In genomic region chr10:50740351-50740688, GRCh38 we compare ENCODE assay signal across 8 cellular contexts. TPM values are rescaled to one million over a fixed set of nuclear protein-coding genes. Genes with fewer than 3 reads are reported as not detected.
A peak's percentile ranks its signal among the peaks of the same experiment; 100 is the strongest.
DNase-seq lines count a peak whose midpoint lies in the region; ATAC-seq and TF ChIP-seq lines count a peak whose summit lies in the region.

No MANE protein-coding gene starts in this region.

- peaks cover 3% of the 10 kb centered on the region; the same call in 1 of the 2 replicates for H3K4me1 ChIP-seq in GM23338 (ENCODE audit: insufficient read depth)
- H3K4me1 ChIP-seq in neural progenitor cell, result peaks cover 8% of the 10 kb centered on the region

- no peaks in the 10 kb centered on the region for H3K27me3 ChIP-seq in GM23338 (ENCODE audit: insufficient read depth)
- peaks cover 8% of the 10 kb centered on the region for H3K27me3 ChIP-seq in MG63
- peaks cover 24% of the 10 kb centered on the region for H3K27me3 ChIP-seq in neural progenitor cell

- H3K27me3 Mint-ChIP-seq in GM23338 (ENCODE audit: insufficient read depth, low read depth, poor library complexity) (no peaks in the 10 kb centered on the region), neural progenitor cell (ENCODE audit: insufficient read depth, low read depth) (no peaks in the 10 kb centered on the region)

- no peaks in the 10 kb centered on the region for H3K9me2 ChIP-seq in GM23338 (ENCODE audit: insufficient read depth)

- TF ChIP-seq CTCF in GM10266 (IDR thresholded peaks at IDR 0.05; ENCODE audit: control insufficient read depth, insufficient read depth, low read depth, missing control alignments), result no peak
- TF ChIP-seq CTCF in GM23338 (conservative IDR thresholded peaks at IDR 0.05; ENCODE audit: low read depth in 2 of 2), result no peak
- TF ChIP-seq CTCF in neural progenitor cell (IDR thresholded peaks at IDR 0.05), result no peak

- peaks cover 11% of the 10 kb centered on the region; the same call in 1 of the 3 replicates for H3K4me1 Mint-ChIP-seq in GM23338
- H3K4me1 Mint-ChIP-seq in neural progenitor cell, result peaks cover 12% of the 10 kb centered on the region

- H3K79me2 ChIP-seq in GM23338 (replicated peaks; ENCODE audit: insufficient read depth) (peaks cover 5% of the 10 kb centered on the region; the same call in 1 of the 2 replicates), neural progenitor cell (ENCODE audit: low read depth) (peaks cover 12% of the 10 kb centered on the region)

- H3K27ac Mint-ChIP-seq in GM23338 (peak overlapping the region; percentile 96), neural progenitor cell (peak overlapping the region; percentile 94)

- H3K9me3 Mint-ChIP-seq in GM23338 (no peaks in the 10 kb centered on the region), neural progenitor cell (no peaks in the 10 kb centered on the region)

- peak; percentile 4 for DNase-seq in GM10266 (ENCODE audit: extremely low spot score)
- DNase-seq in GM23338 (ENCODE audit: low spot score), result no peak
- DNase-seq in MG63, result peak; percentile 66
- peak; percentile 24 for DNase-seq in activated T-cell treated with anti-CD3 and anti-CD28 coated beads for 4 hours
- peak; percentile 72 for DNase-seq in fibroblast of peridontal ligament (ENCODE audit: extremely low read depth)
- peak; percentile 6 for DNase-seq in neural progenitor cell (ENCODE audit: low spot score)
- DNase-seq in GDM1 (lab: John Stamatoyannopoulos, UW), result no peak
- DNase-seq in DMS79 treated with DMSO at 0.1 percent for 48 hours (lab: John Stamatoyannopoulos, UW), result no peak

- peak; percentile 8; the same call in 2 of the 3 replicates for ATAC-seq in GM23338

- H3K27ac ChIP-seq in GM23338 (ENCODE audit: low read depth) (no peak overlapping the region), neural progenitor cell (no peak overlapping the region)

- H3K36me3 ChIP-seq in GM23338 (ENCODE audit: insufficient read depth) (no peaks in the 10 kb centered on the region), MG63 (no peaks in the 10 kb centered on the region), neural progenitor cell (no peaks in the 10 kb centered on the region)

- H3K4me3 ChIP-seq in GM23338 (peak overlapping the region; percentile 83), MG63 (peak overlapping the region; percentile 85), neural progenitor cell (peak overlapping the region; percentile 96)

- H3K9ac ChIP-seq in neural progenitor cell, result peak overlapping the region; percentile 52

- H2AFZ ChIP-seq in GM23338 (peak overlapping the region; percentile 99), neural progenitor cell (replicated peaks) (peak overlapping the region; percentile 98)

- H3K36me3 Mint-ChIP-seq in GM23338 (ENCODE audit: low read depth), result no peaks in the 10 kb centered on the region; the same call in 2 of the 3 replicates
- H3K36me3 Mint-ChIP-seq in neural progenitor cell, result no peaks in the 10 kb centered on the region

- H3F3A ChIP-seq in GM23338 (replicated peaks; ENCODE audit: low read depth), result 0 out of 2 replicates have a peak, but pooled peaks cover 5% of the 10 kb centered on the region
- no peaks in the 10 kb centered on the region for H3F3A ChIP-seq in neural progenitor cell (ENCODE audit: low read depth)

- peak overlapping the region; percentile 96 for H3K4me3 Mint-ChIP-seq in GM23338
- peak overlapping the region; percentile 96 for H3K4me3 Mint-ChIP-seq in neural progenitor cell

- H3K4me2 ChIP-seq in GM23338 (peak overlapping the region; percentile 88), neural progenitor cell (peak overlapping the region; percentile 74)

- H3K9me3 ChIP-seq in MG63 (no peaks in the 10 kb centered on the region), neural progenitor cell (ENCODE audit: low read depth) (no peaks in the 10 kb centered on the region)

- H4K20me1 ChIP-seq in GM23338 (replicated peaks; ENCODE audit: insufficient read depth), result no peaks in the 10 kb centered on the region
- H4K20me1 ChIP-seq in neural progenitor cell (ENCODE audit: low read depth), result no peaks in the 10 kb centered on the region

TF ChIP-seq in GM23338, 12 proteins besides CTCF, POLR2A, EP300 and RAD21:
- TF ChIP-seq ZNF331 (CRISPR knock-in tag; IDR thresholded peaks at IDR 0.05; ENCODE audit: low read depth), result no peak
- TF ChIP-seq EZH2phosphoT487 (IDR thresholded peaks at IDR 0.05; ENCODE audit: unreplicated experiment), result no peak
- no peak for TF ChIP-seq CREB1 (CRISPR knock-in tag; IDR thresholded peaks at IDR 0.05; ENCODE audit: low read depth)
- no peak for TF ChIP-seq ETS1 (IDR thresholded peaks at IDR 0.05)
- no peak for TF ChIP-seq ZNF462 (CRISPR knock-in tag; IDR thresholded peaks at IDR 0.05)
- no peak for TF ChIP-seq ZNF114 (CRISPR knock-in tag; IDR thresholded peaks at IDR 0.05)

RNA-seq across cellular contexts. Expression of gene ASAH2B, which starts 0.6 kb away (rescaled TPM):
- 9.1 and 11.7 TPM in 2 replicates for total RNA-seq in GM23338 (2014; rRNA removed; shearing (Covaris generic))
- 4.4 and 6.9 TPM in 2 replicates for polyA plus RNA-seq in GM23338 (2016; fragmentation: Nextera tagmentation; extraction: Ambion mirVana)
- total RNA-seq in MG63 (2014; rRNA removed; shearing (Covaris generic); ENCODE audit: low replicate concordance), result 0.43 and 0.64 TPM in 2 replicates
- 12.2 and 18.8 TPM in 2 replicates for total RNA-seq in neural progenitor cell (ENCODE audit: low replicate concordance)

Comparison
In these comparisons a context has a peak if more than half of its experiments do, and no peak if none do; other contexts are left out.
1. DNase-seq: peak in GM10266 (single experiment), MG63 (single experiment), activated T-cell treated with anti-CD3 and anti-CD28 coated beads for 4 hours (single experiment), fibroblast of peridontal ligament (single experiment) and neural progenitor cell (single experiment); none in GM23338 (single experiment), GDM1 (single experiment) and DMS79 treated with DMSO at 0.1 percent for 48 hours (single experiment).
2. Peak in every context shown above with its lines, with median percentiles within 50 percentile points of each other: H3K4me3 ChIP-seq.